Comparison of ENCODE assay signal across 8 cellular contexts in genomic region chr4:82799006-82799881, GRCh38. TPM values are rescaled to one million over a fixed set of nuclear protein-coding genes. Genes with fewer than 3 reads are reported as not detected.
DNase-seq lines count a peak whose midpoint lies in the region; ATAC-seq and TF ChIP-seq lines count a peak whose summit lies in the region.

No MANE protein-coding gene starts in this region.

- H3K27ac Mint-ChIP-seq in activated B cell treated with CpG ODN at 0.5 μM for 24 hours = no peak overlapping the region

- H3K9me3 ChIP-seq in HEK293 (ENCODE audit: control insufficient read depth, insufficient read depth, low read depth, low read length) (no peaks in the 10 kb centered on the region), skeletal muscle satellite cell (replicated peaks; ENCODE audit: low read length) (no peaks in the 10 kb centered on the region)

- DNase-seq in D341Med (ENCODE audit: low spot score) = peak; percentile 54
- no peak for DNase-seq in activated B cell treated with CpG ODN at 0.5 μM for 24 hours
- DNase-seq in left cardiac atrium = no peak
- no peak for DNase-seq in T-helper 9 cell
- DNase-seq in SIG-M5 (lab: John Stamatoyannopoulos, UW) = no peak
- no peak for DNase-seq in DMS153 (lab: John Stamatoyannopoulos, UW)

- H3K4me1 ChIP-seq in HEK293 (ENCODE audit: control insufficient read depth, insufficient read depth, low read length) = peaks cover 3% of the 10 kb centered on the region
- peaks cover 20% of the 10 kb centered on the region for H3K4me1 ChIP-seq in skeletal muscle satellite cell (ENCODE audit: control insufficient read depth, insufficient read depth, low read length)

- H3K36me3 Mint-ChIP-seq in activated B cell treated with CpG ODN at 0.5 μM for 24 hours (ENCODE audit: low read depth) = no peaks in the 10 kb centered on the region

- H3K4me3 Mint-ChIP-seq in activated B cell treated with CpG ODN at 0.5 μM for 24 hours = peak overlapping the region; percentile 80

- peak overlapping the region; percentile 73 for H3K9ac ChIP-seq in skeletal muscle satellite cell (ENCODE audit: low read depth, low read length)

- peaks cover 0 to 6% of the 10 kb centered on the region in 2 experiments; a peak in 2 of 3 replicates for H3K36me3 ChIP-seq in HEK293 (ENCODE audit: control insufficient read depth in 2 of 2, insufficient read depth in 1 of 2, low read length in 2 of 2)
- no peaks in the 10 kb centered on the region for H3K36me3 ChIP-seq in skeletal muscle satellite cell (ENCODE audit: insufficient read depth, low read length)

- POLR2A ChIA-PET in HEK293 (lab: Yijun Ruan, JAX) = interaction anchor here (0.7 to 2.0 kb wide), 6 partner anchors 10 to 77 kb away, joined by 3 to 14 read pairs (median 4); no protein-coding TSS in a partner anchor
- POLR2A ChIA-PET in activated B cell treated with CpG ODN at 0.5 μM for 24 hours (lab: Charles Lee) = interaction anchor here (0.7 to 1.7 kb wide), 2 partner anchors 580 to 589 kb away, joined by 3 read pairs; no protein-coding TSS in a partner anchor

- H3K4me3 ChIP-seq in HEK293 (ENCODE audit: low read depth, low read length) (peak overlapping the region; percentile 66), skeletal muscle satellite cell (ENCODE audit: low read length) (peak overlapping the region; percentile 87)

- peaks cover 43% of the 10 kb centered on the region for H3K27me3 Mint-ChIP-seq in activated B cell treated with CpG ODN at 0.5 μM for 24 hours

- peaks cover 17% of the 10 kb centered on the region for H3K27me3 ChIP-seq in skeletal muscle satellite cell (ENCODE audit: control insufficient read depth, insufficient read depth, low read length)

- intact Hi-C loops in activated B cell treated with CpG ODN at 0.5 μM for 24 hours (cut with micrococcal nuclease) = no loop called here
- intact Hi-C loops in left cardiac atrium (cut with DNase I) = no loop called here

- no peak overlapping the region; the same call in 1 of the 2 replicates for H3K27ac ChIP-seq in HEK293 (ENCODE audit: extremely low read depth, low read depth, low read length)

- H3K9me3 Mint-ChIP-seq in activated B cell treated with CpG ODN at 0.5 μM for 24 hours = no peaks in the 10 kb centered on the region

- H3K4me1 Mint-ChIP-seq in activated B cell treated with CpG ODN at 0.5 μM for 24 hours = peaks cover 19% of the 10 kb centered on the region

- CTCF ChIA-PET in HEK293 (lab: Yijun Ruan, JAX) = interaction anchor here (0.6 to 1.7 kb wide), 5 partner anchors 14 to 189 kb away, joined by 3 read pairs; no protein-coding TSS in a partner anchor
- CTCF ChIA-PET in activated B cell treated with CpG ODN at 0.5 μM for 24 hours (lab: Charles Lee) = no interaction called here

- ATAC-seq in activated B cell treated with CpG ODN at 0.5 μM for 24 hours (ENCODE audit: low read depth) (peak; percentile 26), left cardiac atrium (peak; percentile 6 to 23)

- TF ChIP-seq CTCF in HEK293 (tag by site-specific recombination; IDR thresholded peaks at IDR 0.05) (no peak), activated B cell treated with CpG ODN at 0.5 μM for 24 hours (IDR thresholded peaks at IDR 0.05) (no peak)

- peak overlapping the region; percentile 97 for H3K4me2 ChIP-seq in skeletal muscle satellite cell (ENCODE audit: low read length)

TF ChIP-seq in HEK293, 187 proteins besides CTCF, POLR2A, EP300 and RAD21:
- TF ChIP-seq ZNF843 (tag by site-specific recombination; IDR thresholded peaks at IDR 0.05) = no peak
- peak; percentile 80 for TF ChIP-seq ZNF335 (tag by site-specific recombination; conservative IDR thresholded peaks at IDR 0.05)
- TF ChIP-seq ZNF624 (tag by site-specific recombination; IDR thresholded peaks at IDR 0.05) = no peak
- 0 out of 2 replicates have a peak, but pooled peaks have one; percentile 4 for TF ChIP-seq KLF1 (tag by site-specific recombination; IDR thresholded peaks at IDR 0.05)
- 0 out of 2 replicates have a peak, but pooled peaks have one; percentile 7 for TF ChIP-seq GLIS2 (tag by site-specific recombination; IDR thresholded peaks at IDR 0.05)
- peak; percentile 17; the same call in 1 of the 2 replicates for TF ChIP-seq PATZ1 (tag by site-specific recombination; IDR thresholded peaks at IDR 0.05)
- 0 out of 2 replicates have a peak, but pooled peaks have one; percentile 12 for TF ChIP-seq SP3 (tag by site-specific recombination; IDR thresholded peaks at IDR 0.05)

RNA-seq across cellular contexts. Expression of gene SCD5, which starts 0.6 kb away (rescaled TPM):
- total RNA-seq in activated B cell treated with CpG ODN at 0.5 μM for 24 hours (not detected in 2 replicates), left cardiac atrium (1 to 10 TPM; 7.1 to 9.1 TPM)
- total RNA-seq in skeletal muscle satellite cell (2012; rRNA removed) = 2.3 and 3.1 TPM in 2 replicates
